10 cellular contexts compared by ENCODE assay signal in the genomic region with DNA sequence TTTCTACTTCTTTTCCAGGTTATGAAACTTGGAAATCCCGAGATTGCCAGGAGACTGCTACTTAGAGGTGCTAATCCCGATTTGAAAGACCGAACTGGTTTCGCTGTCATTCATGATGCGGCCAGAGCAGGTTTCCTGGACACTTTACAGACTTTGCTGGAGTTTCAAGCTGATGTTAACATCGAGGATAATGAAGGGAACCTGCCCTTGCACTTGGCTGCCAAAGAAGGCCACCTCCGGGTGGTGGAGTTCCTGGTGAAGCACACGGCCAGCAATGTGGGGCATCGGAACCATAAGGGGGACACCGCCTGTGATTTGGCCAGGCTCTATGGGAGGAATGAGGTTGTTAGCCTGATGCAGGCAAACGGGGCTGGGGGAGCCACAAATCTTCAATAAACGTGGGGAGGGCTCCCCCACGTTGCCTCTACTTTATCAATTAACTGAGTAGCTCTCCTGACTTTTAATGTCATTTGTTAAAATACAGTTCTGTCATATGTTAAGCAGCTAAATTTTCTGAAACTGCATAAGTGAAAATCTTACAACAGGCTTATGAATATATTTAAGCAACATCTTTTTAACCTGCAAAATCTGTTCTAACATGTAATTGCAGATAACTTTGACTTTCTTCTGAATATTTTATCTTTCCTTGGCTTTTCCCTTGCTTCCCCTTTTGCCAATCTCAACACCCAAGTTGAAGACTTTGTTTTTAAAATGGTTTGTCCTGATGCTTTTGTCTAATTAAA. TPM values are rescaled to one million over a fixed set of nuclear protein-coding genes. Genes with fewer than 3 reads are reported as not detected.
DNase-seq lines count a peak whose midpoint lies in the region; ATAC-seq, FAIRE-seq and TF ChIP-seq lines count a peak whose summit lies in the region.
"Had no signal": no experiment of that assay in that cellular context is flagged by ENCODE, and none has a peak within 500 bp of the region (broad histone marks: within the 10 kb centered on the region; RNA-seq: fewer than 3 reads in every experiment).

No MANE protein-coding gene starts in this region.

- H3K4me3 ChIP-seq in GM12878 (no peak overlapping the region), skeletal muscle tissue (ENCODE audit: low read length in 3 of 3) (peak overlapping the region in 2 of 3 donors; percentile 38 to 40)
- H3K4me3 ChIP-seq: right lobe of liver had no signal

- WGBS in GM12878 (ENCODE audit: insufficient coverage, insufficient replicate concordance, low lambda C conversion rate, missing lambda C conversion rate) = 99% methylated on average over 13 of the region's 13 CpGs

- H3K4me1 ChIP-seq in GM12878 (ENCODE audit: control insufficient read depth, insufficient read depth, low read length) = no peaks in the 10 kb centered on the region
- peaks cover 4 to 27% (median 17%) of the 10 kb centered on the region in 3 donors for H3K4me1 ChIP-seq in skeletal muscle tissue (ENCODE audit: control insufficient read depth in 3 of 3, insufficient read depth in 3 of 3, low read length in 3 of 3)

- H3K36me3 ChIP-seq in GM12878 (ENCODE audit: control insufficient read depth in 2 of 2, insufficient read depth in 2 of 2, low read length in 1 of 2) (peaks cover 0 to 7% of the 10 kb centered on the region in 2 experiments; a peak in 1 of 4 replicates), skeletal muscle tissue (ENCODE audit: control insufficient read depth in 3 of 3, insufficient read depth in 3 of 3, low read length in 3 of 3) (no peaks in the 10 kb centered on the region)
- H3K36me3 ChIP-seq: right lobe of liver had no signal

- no peak overlapping the region for H3K27ac ChIP-seq in GM12878 (ENCODE audit: control insufficient read depth, insufficient read depth)
- no peak overlapping the region for H3K27ac ChIP-seq in skeletal muscle tissue (ENCODE audit: low read depth, low read length)
- H3K27ac ChIP-seq: right lobe of liver had no signal

- no peak for TF ChIP-seq CTCF in GM12878 (IDR thresholded peaks at IDR 0.05 in 2 of 3, conservative IDR thresholded peaks at IDR 0.05 in 1 of 3; ENCODE audit: control insufficient read depth in 2 of 3, extremely low read depth in 1 of 3, insufficient read depth in 1 of 3, low read depth in 3 of 3, low read length in 3 of 3)

- H3K9me3 ChIP-seq in GM12878 (replicated peaks; ENCODE audit: control insufficient read depth, insufficient read depth, low read length) (no peaks in the 10 kb centered on the region), skeletal muscle tissue (ENCODE audit: control insufficient read depth in 3 of 3, low read length in 3 of 3) (no peaks in the 10 kb centered on the region)
- H3K9me3 ChIP-seq: right lobe of liver had no signal

- BruUV-seq in GM12878 (replicated peaks; lab: Mats Ljungman, UMichigan) = no TSS peak

- CTCF ChIA-PET in GM12878 (lab: Yijun Ruan, JAX) = interaction anchor here (1.4 kb wide), 1 partner anchor 215 kb away, joined by 3 read pairs; no protein-coding TSS in a partner anchor

- H4K20me1 ChIP-seq in GM12878 (ENCODE audit: control insufficient read depth, insufficient read depth) = no peaks in the 10 kb centered on the region

- no peak overlapping the region for H2AFZ ChIP-seq in GM12878 (ENCODE audit: control insufficient read depth, low read depth, low read length)

- FAIRE-seq in GM12878 (lab: Jason Lieb, UNC) = no peak

- peak; percentile 58 for DNase-seq in NCI-H1092 treated with DMSO at 0.1 percent for 48 hours (lab: John Stamatoyannopoulos, UW)
- DNase-seq in NCI-H1092 (lab: John Stamatoyannopoulos, UW) = no peak
- peak; percentile 88 for DNase-seq in NCI-H2029 treated with DMSO at 0.1 percent for 48 hours (lab: John Stamatoyannopoulos, UW)
- DNase-seq in GM12878 (ENCODE audit: low read depth, low spot score) = no peak
- no peak for DNase-seq in AG08396 (ENCODE audit: low spot score)
- no peak for DNase-seq in hippocampal formation (lab: John Stamatoyannopoulos, UW)
- DNase-seq: activated CD4-positive, CD25-positive, alpha-beta regulatory T cell treated with anti-CD3 and anti-CD28 coated beads, Interleukin-2, amount 50 U/mL, for 72 hours; right lobe of liver had no signal

- H3K27me3 ChIP-seq in GM12878 (replicated peaks in 1 of 2; ENCODE audit: control insufficient read depth in 2 of 2, insufficient read depth in 2 of 2, low read length in 1 of 2) (peaks cover 0 to 4% of the 10 kb centered on the region in 2 experiments; a peak in 2 of 4 replicates), skeletal muscle tissue (ENCODE audit: control insufficient read depth in 3 of 3, insufficient read depth in 3 of 3, low read length in 3 of 3) (no peaks in the 10 kb centered on the region)
- H3K27me3 ChIP-seq: right lobe of liver had no signal

- H3K79me2 ChIP-seq in GM12878 (ENCODE audit: control insufficient read depth, insufficient read depth, low read length) = peaks cover 75% of the 10 kb centered on the region

- ATAC-seq in GM12878 = no peak
- no peak for ATAC-seq in GM21528 (IDR thresholded peaks at IDR 0.05; ENCODE audit: low FRiP score, unreplicated experiment)
- ATAC-seq: right lobe of liver had no signal

- TF ChIP-seq POLR2A in GM12878 (IDR thresholded peaks at IDR 0.05; ENCODE audit: low read depth, low read length) = no peak

- no peak for TF ChIP-seq RAD21 in GM12878 (IDR thresholded peaks at IDR 0.05; ENCODE audit: insufficient read depth, low read depth, low read length)

- no peak for TF ChIP-seq EP300 in GM12878 (IDR thresholded peaks at IDR 0.05; ENCODE audit: borderline replicate concordance in 1 of 2, control insufficient read depth in 1 of 2, low read depth in 2 of 2, low read length in 2 of 2)

- H3K9ac ChIP-seq in GM12878 (ENCODE audit: control insufficient read depth, insufficient read depth, low read length) (no peak overlapping the region), skeletal muscle tissue (ENCODE audit: low read depth in 1 of 3, low read length in 3 of 3) (peak overlapping the region in 2 of 3 donors; percentile 7 to 51)

- POLR2A ChIA-PET in GM12878 (lab: Charles Lee) = no interaction called here

- RAD21 ChIA-PET in GM12878 (lab: Charles Lee; ENCODE audit: unreplicated experiment) = no interaction called here

- intact Hi-C loops in GM12878 (cut with micrococcal nuclease; ENCODE audit: unreplicated experiment) = no loop called here

- in situ Hi-C loops in GM12878 (cut with MboI) = no loop called here

- 0 out of 2 replicates have a peak overlapping the region, but pooled peaks have one; percentile 7 for H3K4me2 ChIP-seq in GM12878 (ENCODE audit: control insufficient read depth, insufficient read depth)

- SMC1A ChIA-PET in GM12878 (lab: Charles Lee; ENCODE audit: uncharacterized antibody, unreplicated experiment) = interaction anchor here (1.2 kb wide), 1 partner anchor 262 kb away, joined by 5 read pairs; a partner anchor contains a TSS

TF ChIP-seq in GM12878, 131 proteins besides CTCF, POLR2A, EP300 and RAD21 (continues in another document):
- TF ChIP-seq, protein P1, sequence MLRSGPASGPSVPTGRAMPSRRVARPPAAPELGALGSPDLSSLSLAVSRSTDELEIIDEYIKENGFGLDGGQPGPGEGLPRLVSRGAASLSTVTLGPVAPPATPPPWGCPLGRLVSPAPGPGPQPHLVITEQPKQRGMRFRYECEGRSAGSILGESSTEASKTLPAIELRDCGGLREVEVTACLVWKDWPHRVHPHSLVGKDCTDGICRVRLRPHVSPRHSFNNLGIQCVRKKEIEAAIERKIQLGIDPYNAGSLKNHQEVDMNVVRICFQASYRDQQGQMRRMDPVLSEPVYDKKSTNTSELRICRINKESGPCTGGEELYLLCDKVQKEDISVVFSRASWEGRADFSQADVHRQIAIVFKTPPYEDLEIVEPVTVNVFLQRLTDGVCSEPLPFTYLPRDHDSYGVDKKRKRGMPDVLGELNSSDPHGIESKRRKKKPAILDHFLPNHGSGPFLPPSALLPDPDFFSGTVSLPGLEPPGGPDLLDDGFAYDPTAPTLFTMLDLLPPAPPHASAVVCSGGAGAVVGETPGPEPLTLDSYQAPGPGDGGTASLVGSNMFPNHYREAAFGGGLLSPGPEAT (IDR thresholded peaks at IDR 0.05; ENCODE audit: low read depth) = no peak
- TF ChIP-seq BCL11A (IDR thresholded peaks at IDR 0.05; ENCODE audit: low read depth, low read length) = no peak

RNA-seq across cellular contexts. Expression of a gene that starts 4.0 kb away (rescaled TPM):
- 0.23 and 0.88 TPM in 2 replicates for total RNA-seq in GM12878 (2013; cell fraction: nucleolus; rRNA removed)
- total RNA-seq in GM12878 (2014; rRNA removed) = 8.2 and 8.8 TPM in 2 replicates
- total RNA-seq in GM12878 (2014; rRNA removed; fragmentation: Illumina TruSeq; extraction: Trizol) = 5.6 and 6.8 TPM in 2 replicates
- total RNA-seq in GM12878 (2021) = 7.2 and 8.5 TPM in 2 replicates
- polyA plus RNA-seq in GM12878 (2011; ENCODE audit: low read depth) = 14.5 TPM
- polyA plus RNA-seq in GM12878 (2011; rRNA removed) = 11.7 and 12.5 TPM in 2 replicates
- 10.6 and 12.5 TPM in 2 replicates for polyA plus RNA-seq in GM12878 (2011; cell fraction: cytosol; rRNA removed)
- polyA plus RNA-seq in GM12878 (2011; cell fraction: nucleus; rRNA removed) = 6.3 and 8.3 TPM in 2 replicates
- polyA plus RNA-seq in GM12878 (2012) = 23.3 and 24.0 TPM in 2 replicates
- 3.3 and 6.4 TPM in 2 replicates for polyA plus RNA-seq in GM12878 (2014; fragmentation: Illumina TruSeq; extraction: Trizol)
- 1 to 10 TPM; 3.3 to 3.6 TPM for polyA plus RNA-seq in GM12878 (2014; fragmentation: Nextera tagmentation; extraction: Ambion mirVana)
- polyA plus RNA-seq in GM12878 (2014; rRNA removed) = 8.2 and 8.6 TPM in 2 replicates
- 1 to 10 TPM; 4.1 to 4.5 TPM for polyA plus RNA-seq in GM12878 (2016; fragmentation: Nextera tagmentation; extraction: Ambion mirVana)
- 7.4 and 8.3 TPM in 2 replicates for polyA minus RNA-seq in GM12878 (2011; rRNA and poly(A)+ RNA removed)
- polyA minus RNA-seq in GM12878 (2011; cell fraction: cytosol; rRNA and poly(A)+ RNA removed) = 4.1 and 6.8 TPM in 2 replicates
- polyA minus RNA-seq in GM12878 (2011; cell fraction: nucleus; rRNA and poly(A)+ RNA removed) = 8.5 and 9.9 TPM in 2 replicates
- total RNA-seq in skeletal muscle tissue = 16.2 TPM

RNA-seq across cellular contexts. Expression of a gene that starts 14.0 kb away (rescaled TPM):
- total RNA-seq in GM12878 (2013; cell fraction: nucleolus; rRNA removed) = 115 and 130 TPM in 2 replicates
- total RNA-seq in GM12878 (2014; rRNA removed) (22.8 and 34.3 TPM in 2 replicates), GM12878 (2014; rRNA removed; fragmentation: Illumina TruSeq; extraction: Trizol) (44.7 and 45.5 TPM in 2 replicates), GM12878 (2021) (53.4 and 54.5 TPM in 2 replicates), skeletal muscle tissue (41.2 TPM)
- 29.9 TPM for polyA plus RNA-seq in GM12878 (2011; ENCODE audit: low read depth)
- polyA plus RNA-seq in GM12878 (2011; rRNA removed) (33.0 and 37.9 TPM in 2 replicates), GM12878 (2014; fragmentation: Illumina TruSeq; extraction: Trizol) (53.6 and 63.4 TPM in 2 replicates), GM12878 (2014; fragmentation: Nextera tagmentation; extraction: Ambion mirVana) (10 to 100 TPM; 14.0 to 24.6 TPM), GM12878 (2014; rRNA removed) (16.0 and 18.6 TPM in 2 replicates), GM12878 (2016; fragmentation: Nextera tagmentation; extraction: Ambion mirVana) (10 to 100 TPM in 1 of 2 experiments, 1 to 10 TPM in 1; 8.6 to 11.5 TPM)
- 14.3 and 20.9 TPM in 2 replicates for polyA plus RNA-seq in GM12878 (2011; cell fraction: cytosol; rRNA removed)
- 14.8 and 17.6 TPM in 2 replicates for polyA plus RNA-seq in GM12878 (2011; cell fraction: nucleus; rRNA removed)
- 48.1 and 55.4 TPM in 2 replicates for polyA plus RNA-seq in GM12878 (2012)
- polyA minus RNA-seq in GM12878 (2011; rRNA and poly(A)+ RNA removed) = 46.6 and 70.7 TPM in 2 replicates
- polyA minus RNA-seq in GM12878 (2011; cell fraction: cytosol; rRNA and poly(A)+ RNA removed) = 12.2 and 30.4 TPM in 2 replicates
- 22.7 and 28.1 TPM in 2 replicates for polyA minus RNA-seq in GM12878 (2011; cell fraction: nucleus; rRNA and poly(A)+ RNA removed)

Comparison
In these comparisons a context has a peak if more than half of its experiments do, and no peak if none do; other contexts are left out.
1. DNase-seq: peak in NCI-H1092 treated with DMSO at 0.1 percent for 48 hours (single experiment) and NCI-H2029 treated with DMSO at 0.1 percent for 48 hours (single experiment); none in NCI-H1092 (single experiment), GM12878 (single experiment), AG08396 (single experiment) and hippocampal formation (0 of 2).